14 cellular contexts compared by ENCODE assay signal in the genomic region with DNA sequence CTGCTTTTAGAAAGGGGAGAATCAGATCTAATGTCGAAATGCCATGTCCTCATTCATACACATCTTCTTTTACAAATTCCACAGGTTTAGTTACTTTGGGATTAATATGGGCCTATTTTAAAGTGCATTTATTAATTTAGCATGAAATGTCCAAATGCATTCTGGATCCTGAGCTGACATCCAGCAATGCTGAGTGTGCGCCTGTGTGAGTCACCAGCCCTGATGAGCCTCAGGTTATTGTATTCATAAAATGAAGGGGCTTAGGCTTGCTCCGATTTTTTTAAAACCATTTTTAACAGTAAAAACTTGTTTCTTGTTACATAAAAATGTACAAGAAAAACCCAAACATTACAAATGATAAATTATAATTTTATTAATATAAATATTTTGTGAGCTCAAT.
A peak's percentile ranks its signal among the peaks of the same experiment; 100 is the strongest.
DNase-seq lines count a peak whose midpoint lies in the region; ATAC-seq and TF ChIP-seq lines count a peak whose summit lies in the region.
"Had no signal": no experiment of that assay in that cellular context is flagged by ENCODE, and none has a peak within 500 bp of the region (broad histone marks: within the 10 kb centered on the region; RNA-seq: fewer than 3 reads in every experiment).

No MANE protein-coding gene starts in this region.

- TF ChIP-seq CTCF in VCaP (conservative IDR thresholded peaks at IDR 0.05), result no peak

- peak overlapping the region; percentile 41 for H3K27ac ChIP-seq in VCaP
- H3K27ac ChIP-seq: 22Rv1 had no signal

- ATAC-seq in HG03439 (IDR thresholded peaks at IDR 0.05; ENCODE audit: unreplicated experiment), result no peak

- DNase-seq in NCI-H1105 treated with DMSO at 0.1 percent for 48 hours (lab: John Stamatoyannopoulos, UW) (peak; percentile 39), NCI-H1105 (lab: John Stamatoyannopoulos, UW) (no peak), COLO668 (lab: John Stamatoyannopoulos, UW; ENCODE audit: unreplicated experiment) (peak; percentile 10), NCI-H2081 (lab: John Stamatoyannopoulos, UW) (peak; percentile 33 to 67), NCI-H446 (lab: John Stamatoyannopoulos, UW) (no peak)
- DNase-seq: Calu3; CD8-positive, alpha-beta memory T cell; DMS 273 treated with DMSO at 0.1 percent for 48 hours; EL; GOT3; H9 had no signal

Comparison
In these comparisons a context has a peak if more than half of its experiments do, and no peak if none do; other contexts are left out.
1. DNase-seq: peak in NCI-H1105 treated with DMSO at 0.1 percent for 48 hours (single experiment), COLO668 (single experiment) and NCI-H2081 (2 of 2); none in NCI-H1105 (single experiment) and NCI-H446 (0 of 2).